ENCODE assay signal across 6 cellular contexts in genomic region chr19:53397918-53398317, GRCh38. TPM values are rescaled to one million over a fixed set of nuclear protein-coding genes. Genes with fewer than 3 reads are reported as not detected.
DNase-seq lines count a peak whose midpoint lies in the region; ATAC-seq and TF ChIP-seq lines count a peak whose summit lies in the region.
"Not testable (repeated sequence)": the region's sequence is repeated elsewhere in the genome, so short reads cannot be mapped to it uniquely, and the experiment has no call there.

No MANE protein-coding gene starts in this region.

- peaks cover 15 to 42% (median 28%) of the 10 kb centered on the region in 4 donors for H3K4me1 Mint-ChIP-seq in CD4-positive, CD25-positive, alpha-beta regulatory T cell
- H3K4me1 Mint-ChIP-seq in T-helper 2 cell treated with Interferon-gamma antibody and Interleukin-4, amounts not matched to agents 5 μg/mL and 100 μg/mL, for 36 hours (ENCODE audit: low read depth): peaks cover 18% of the 10 kb centered on the region
- peaks cover 41% of the 10 kb centered on the region for H3K4me1 Mint-ChIP-seq in activated naive CD4-positive, alpha-beta T cell treated with anti-CD3 and anti-CD28 coated beads, Interleukin-2, amount 50 U/mL, for 24 hours
- H3K4me1 Mint-ChIP-seq in nephron (peaks cover 30% of the 10 kb centered on the region), type B pancreatic cell (ENCODE audit: unreplicated experiment) (peaks cover 17% of the 10 kb centered on the region)

- not testable (repeated sequence) for H3K27ac Mint-ChIP-seq in CD4-positive, CD25-positive, alpha-beta regulatory T cell; T-helper 2 cell treated with Interferon-gamma antibody and Interleukin-4, amounts not matched to agents 5 μg/mL and 100 μg/mL, for 36 hours; nephron
- H3K27ac Mint-ChIP-seq in activated naive CD4-positive, alpha-beta T cell treated with anti-CD3 and anti-CD28 coated beads, Interleukin-2, amount 50 U/mL, for 24 hours: peak overlapping the region; percentile 3
- H3K27ac Mint-ChIP-seq in type B pancreatic cell: peak overlapping the region; percentile 82

- peaks cover 13 to 27% of the 10 kb centered on the region in 2 experiments for H3K9me3 ChIP-seq in CD4-positive, CD25-positive, alpha-beta regulatory T cell (ENCODE audit: control insufficient read depth in 2 of 2, low read length in 2 of 2)
- H3K9me3 ChIP-seq in parathyroid adenoma (ENCODE audit: control insufficient read depth, low read length): not testable (repeated sequence)

- peaks cover 20% of the 10 kb centered on the region for H3K4me1 ChIP-seq in CD4-positive, CD25-positive, alpha-beta regulatory T cell (ENCODE audit: control insufficient read depth, insufficient read depth, low read length, poor library complexity, severe bottlenecking)
- peaks cover 12% of the 10 kb centered on the region for H3K4me1 ChIP-seq in parathyroid adenoma

- H2AFZ ChIP-seq in parathyroid adenoma: not testable (repeated sequence)

- peak overlapping the region; percentile 74 for H3K4me2 ChIP-seq in parathyroid adenoma (ENCODE audit: low read length)

- not testable (repeated sequence) for DNase-seq in CD4-positive, CD25-positive, alpha-beta regulatory T cell; T-helper 2 cell treated with Interferon-gamma antibody and Interleukin-4, amounts not matched to agents 5 μg/mL and 100 μg/mL, for 36 hours (ENCODE audit: low spot score); type B pancreatic cell (ENCODE audit: extremely low spot score, unreplicated experiment)

- H3K36me3 Mint-ChIP-seq in CD4-positive, CD25-positive, alpha-beta regulatory T cell: peaks cover 40% of the 10 kb centered on the region
- peaks cover 53% of the 10 kb centered on the region for H3K36me3 Mint-ChIP-seq in T-helper 2 cell treated with Interferon-gamma antibody and Interleukin-4, amounts not matched to agents 5 μg/mL and 100 μg/mL, for 36 hours (ENCODE audit: low read depth)
- H3K36me3 Mint-ChIP-seq in activated naive CD4-positive, alpha-beta T cell treated with anti-CD3 and anti-CD28 coated beads, Interleukin-2, amount 50 U/mL, for 24 hours: peaks cover 34% of the 10 kb centered on the region
- peaks cover 44% of the 10 kb centered on the region for H3K36me3 Mint-ChIP-seq in nephron (ENCODE audit: low read depth)
- peaks cover 24% of the 10 kb centered on the region for H3K36me3 Mint-ChIP-seq in type B pancreatic cell

- H3K9me3 Mint-ChIP-seq in CD4-positive, CD25-positive, alpha-beta regulatory T cell: peaks cover 0 to 32% (median 9%) of the 10 kb centered on the region in 7 donors
- H3K9me3 Mint-ChIP-seq in T-helper 2 cell treated with Interferon-gamma antibody and Interleukin-4, amounts not matched to agents 5 μg/mL and 100 μg/mL, for 36 hours: peaks cover 34% of the 10 kb centered on the region
- H3K9me3 Mint-ChIP-seq in activated naive CD4-positive, alpha-beta T cell treated with anti-CD3 and anti-CD28 coated beads, Interleukin-2, amount 50 U/mL, for 24 hours; nephron; type B pancreatic cell: not testable (repeated sequence)

- not testable (repeated sequence) for H3K27me3 Mint-ChIP-seq in CD4-positive, CD25-positive, alpha-beta regulatory T cell; T-helper 2 cell treated with Interferon-gamma antibody and Interleukin-4, amounts not matched to agents 5 μg/mL and 100 μg/mL, for 36 hours (ENCODE audit: low read depth); activated naive CD4-positive, alpha-beta T cell treated with anti-CD3 and anti-CD28 coated beads, Interleukin-2, amount 50 U/mL, for 24 hours; nephron (ENCODE audit: low read depth); type B pancreatic cell

- not testable (repeated sequence) for H3K4me3 ChIP-seq in CD4-positive, CD25-positive, alpha-beta regulatory T cell (ENCODE audit: low read depth, low read length); parathyroid adenoma (ENCODE audit: low read depth, low read length)

- H3K36me3 ChIP-seq in CD4-positive, CD25-positive, alpha-beta regulatory T cell (ENCODE audit: control insufficient read depth, insufficient read depth, low read length): peaks cover 44% of the 10 kb centered on the region
- not testable (repeated sequence) for H3K36me3 ChIP-seq in parathyroid adenoma (ENCODE audit: control insufficient read depth, insufficient read depth, low read length)

- peak overlapping the region in 3 of 4 donors; percentile 1 to 56 (median 48) for H3K4me3 Mint-ChIP-seq in CD4-positive, CD25-positive, alpha-beta regulatory T cell
- H3K4me3 Mint-ChIP-seq in T-helper 2 cell treated with Interferon-gamma antibody and Interleukin-4, amounts not matched to agents 5 μg/mL and 100 μg/mL, for 36 hours: peak overlapping the region; percentile 21
- H3K4me3 Mint-ChIP-seq in activated naive CD4-positive, alpha-beta T cell treated with anti-CD3 and anti-CD28 coated beads, Interleukin-2, amount 50 U/mL, for 24 hours: not testable (repeated sequence)
- H3K4me3 Mint-ChIP-seq in nephron: peak overlapping the region; percentile 32 to 50 (median 45)
- peak overlapping the region; percentile 71 for H3K4me3 Mint-ChIP-seq in type B pancreatic cell

- not testable (repeated sequence) for H3K79me2 ChIP-seq in parathyroid adenoma

- not testable (repeated sequence) for H3K9ac ChIP-seq in parathyroid adenoma

- not testable (repeated sequence) for ATAC-seq in CD4-positive, CD25-positive, alpha-beta regulatory T cell (ENCODE audit: low read depth in 2 of 2)

- not testable (repeated sequence) for H3K27ac ChIP-seq in CD4-positive, CD25-positive, alpha-beta regulatory T cell (ENCODE audit: insufficient read depth, low read length, poor library complexity, severe bottlenecking)
- H3K27ac ChIP-seq in parathyroid adenoma: peak overlapping the region; percentile 92

- H3K27me3 ChIP-seq in CD4-positive, CD25-positive, alpha-beta regulatory T cell (ENCODE audit: control insufficient read depth, insufficient read depth, low read length); parathyroid adenoma (ENCODE audit: control insufficient read depth, insufficient read depth, low read length): not testable (repeated sequence)

- not testable (repeated sequence) for TF ChIP-seq CTCF in nephron (IDR thresholded peaks at IDR 0.05; ENCODE audit: unreplicated experiment in 3 of 3); parathyroid adenoma (IDR thresholded peaks at IDR 0.05); type B pancreatic cell (conservative IDR thresholded peaks at IDR 0.05)

RNA-seq across cellular contexts. Expression of gene ZNF765, which starts 3.0 kb away (rescaled TPM):
- total RNA-seq in CD4-positive, CD25-positive, alpha-beta regulatory T cell: 6.1 TPM
- polyA plus RNA-seq in CD4-positive, CD25-positive, alpha-beta regulatory T cell: 10 to 100 TPM in 2 of 4 donors, 1 to 10 TPM in 2; 5.5 to 11.3 (median 8.5) TPM
- 14.5 and 20.0 TPM in 2 replicates for total RNA-seq in type B pancreatic cell (ENCODE audit: low replicate concordance)

RNA-seq across cellular contexts. Expression of gene ZNF525, which starts 32.4 kb away (rescaled TPM):
- 11.7 TPM for total RNA-seq in CD4-positive, CD25-positive, alpha-beta regulatory T cell
- polyA plus RNA-seq in CD4-positive, CD25-positive, alpha-beta regulatory T cell: 10 to 100 TPM in 1 of 4 donors, 1 to 10 TPM in 3; 4.0 to 10.7 (median 6.0) TPM
- total RNA-seq in type B pancreatic cell (ENCODE audit: low replicate concordance): 19.7 and 31.3 TPM in 2 replicates

RNA-seq across cellular contexts. Expression of gene ZNF761, which starts 33.9 kb away (rescaled TPM):
- total RNA-seq in CD4-positive, CD25-positive, alpha-beta regulatory T cell: 9.0 TPM
- polyA plus RNA-seq in CD4-positive, CD25-positive, alpha-beta regulatory T cell: 10 to 100 TPM in 2 of 4 donors, 1 to 10 TPM in 2; 7.7 to 11.6 (median 10.0) TPM
- total RNA-seq in type B pancreatic cell (ENCODE audit: low replicate concordance): 15.3 and 18.0 TPM in 2 replicates
